ENCODE assay signal across 8 cellular contexts in the genomic region with DNA sequence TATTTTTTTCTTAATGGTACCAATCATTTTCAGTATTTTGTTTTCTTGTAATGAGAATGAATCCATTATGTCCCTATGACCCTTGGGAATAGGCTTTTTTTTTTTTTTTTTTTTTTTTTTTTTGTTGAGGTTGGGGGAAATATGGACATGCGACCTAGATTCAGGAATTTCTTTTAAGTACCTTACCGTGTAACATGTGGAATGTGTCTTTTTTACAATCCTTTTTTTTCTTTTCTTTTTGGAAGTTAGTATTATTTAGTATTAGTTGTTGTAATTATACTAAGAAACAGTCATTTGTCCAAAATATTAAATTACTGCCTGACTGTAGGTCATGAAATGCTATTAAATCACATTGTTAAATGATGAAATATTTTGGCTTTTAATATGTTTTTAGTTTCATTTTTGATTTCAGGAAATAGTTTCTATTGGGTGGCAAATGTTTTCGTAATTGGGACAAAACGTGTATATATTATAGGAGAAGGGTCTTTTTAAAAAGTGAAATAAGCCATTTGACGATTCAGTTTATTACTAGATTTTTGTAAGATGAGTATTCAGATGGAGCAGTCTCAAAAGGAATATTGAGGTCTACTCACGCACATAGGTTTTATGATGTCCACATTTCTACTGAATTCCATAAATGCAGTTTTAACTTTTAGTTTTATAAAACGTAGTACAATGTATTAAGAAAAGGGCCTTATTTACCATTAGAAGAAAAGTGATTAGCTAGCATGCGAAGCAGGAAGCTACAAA. TPM values are rescaled to one million over a fixed set of nuclear protein-coding genes. Genes with fewer than 3 reads are reported as not detected.
DNase-seq lines count a peak whose midpoint lies in the region; ATAC-seq, FAIRE-seq and TF ChIP-seq lines count a peak whose summit lies in the region.

No MANE protein-coding gene starts in this region.

- 4 to 6% methylated on average over 8 of the region's 8 CpGs for whole genome bisulfite sequencing in sigmoid colon, 2 donors

- TF ChIP-seq POLR2A in sigmoid colon (IDR thresholded peaks at IDR 0.05): no peak

- H3K27me3 ChIP-seq in OCI-LY3 (ENCODE audit: low read depth, low read length) (no peaks in the 10 kb centered on the region), sigmoid colon (no peaks in the 10 kb centered on the region)

- peaks cover 21% of the 10 kb centered on the region for H4K20me1 ChIP-seq in OCI-LY3 (ENCODE audit: insufficient read depth, low read length)

- TF ChIP-seq EP300 in sigmoid colon (IDR thresholded peaks at IDR 0.05): no peak

- intact Hi-C loops in sigmoid colon (cut with DNase I): loop anchor here (5.0 kb wide), 1 partner anchor 45 kb away; no protein-coding TSS in a partner anchor

- DNase-seq in GM12864 (ENCODE audit: low read depth) (no peak), sigmoid colon (no peak), activated gamma-delta T cell (lab: John Stamatoyannopoulos, UW) (no peak), NCI-H1436 (lab: John Stamatoyannopoulos, UW) (no peak), COLO829 (ENCODE audit: low spot score) (no peak)

- H3K4me3 ChIP-seq in GM12864 (ENCODE audit: low read depth, low read length): peak overlapping the region; percentile 63
- peak overlapping the region; percentile 87 for H3K4me3 ChIP-seq in OCI-LY3 (ENCODE audit: low read length)
- peak overlapping the region; percentile 14 to 93 (median 92) for H3K4me3 ChIP-seq in sigmoid colon

- no peaks in the 10 kb centered on the region for H3K36me3 ChIP-seq in OCI-LY3 (replicated peaks; ENCODE audit: low read depth, low read length)
- no peaks in the 10 kb centered on the region for H3K36me3 ChIP-seq in sigmoid colon

- H3K9me3 ChIP-seq in OCI-LY3 (ENCODE audit: insufficient read depth, low read length) (no peaks in the 10 kb centered on the region), sigmoid colon (no peaks in the 10 kb centered on the region)

- H3K79me2 ChIP-seq in OCI-LY3 (ENCODE audit: low read length): peaks cover 91% of the 10 kb centered on the region

- TF ChIP-seq CTCF in GM12864 (IDR thresholded peaks at IDR 0.05; ENCODE audit: low read depth, low read length, missing control alignments) (no peak), OCI-LY3 (IDR thresholded peaks at IDR 0.05; ENCODE audit: low read depth, low read length) (no peak), sigmoid colon (IDR thresholded peaks at IDR 0.05) (no peak)

- FAIRE-seq in endometrium (lab: Jason Lieb, UNC): peak; percentile 93

- H3K27ac ChIP-seq in OCI-LY3 (ENCODE audit: low read length): peak overlapping the region; percentile 23
- peak overlapping the region; percentile 97 to 99 (median 98) for H3K27ac ChIP-seq in sigmoid colon

- H3K9ac ChIP-seq in OCI-LY3 (ENCODE audit: low read length): peak overlapping the region; percentile 56

- H3K4me1 ChIP-seq in OCI-LY3 (ENCODE audit: low read length) (peaks cover 21% of the 10 kb centered on the region), sigmoid colon (peaks cover 3 to 63% (median 51%) of the 10 kb centered on the region in 4 donors)

- no peak for ATAC-seq in GM21737 (IDR thresholded peaks at IDR 0.05; ENCODE audit: unreplicated experiment)

- peak overlapping the region; percentile 95 for H3K4me2 ChIP-seq in OCI-LY3 (ENCODE audit: low read length)

- no peak overlapping the region for H2AFZ ChIP-seq in OCI-LY3 (ENCODE audit: low read depth, low read length)

RNA-seq across cellular contexts. Expression of a gene that starts 4.9 kb away (rescaled TPM):
- 100 to 1,000 TPM in 1 of 4 donors, 10 to 100 TPM in 3; 69.6 to 115 (median 78.8) TPM for total RNA-seq in sigmoid colon
- 10 to 100 TPM in 1 of 3 donors, 1 to 10 TPM in 2; 8.4 to 30.4 (median 8.6) TPM for polyA plus RNA-seq in sigmoid colon
